Comparison of ENCODE assay signal across 17 cellular contexts in genomic region chr2:84719434-84719833, GRCh38.
DNase-seq lines count a peak whose midpoint lies in the region; ATAC-seq lines count a peak whose summit lies in the region.
"Had no signal": no experiment of that assay in that cellular context is flagged by ENCODE, and none has a peak within 500 bp of the region (broad histone marks: within the 10 kb centered on the region; RNA-seq: fewer than 3 reads in every experiment).

No MANE protein-coding gene starts in this region.

- no peak overlapping the region for H2BK120ac ChIP-seq in mesendoderm (ENCODE audit: low read depth, low read length)

- H3K4me3 ChIP-seq in mesendoderm (ENCODE audit: low read length), result no peak overlapping the region
- H3K4me3 ChIP-seq: GM23248, MG63 had no signal

- H2BK15ac ChIP-seq in mesendoderm (replicated peaks; ENCODE audit: low read depth), result no peak overlapping the region

- H3K36me3 ChIP-seq in mesendoderm (ENCODE audit: control insufficient read depth, insufficient read depth, low read length), result no peaks in the 10 kb centered on the region
- H3K36me3 ChIP-seq: MG63 had no signal

- WGBS in mesendoderm (ENCODE audit: extremely low coverage, insufficient coverage, low lambda C conversion rate), result no CpG with 5 or more reads among the region's 6 CpGs

- no peak overlapping the region for H2AK5ac ChIP-seq in mesendoderm (ENCODE audit: low read length)

- H3K4me3 Mint-ChIP-seq in activated T-cell treated with anti-CD3 and anti-CD28 coated beads, Interleukin-2, amount 50 U/mL, for 4 hours, result peak overlapping the region; percentile 53
- H3K4me3 Mint-ChIP-seq in activated CD8-positive, alpha-beta T cell treated with anti-CD3 and anti-CD28 coated beads, Interleukin-2, amount 10 ng/mL, durations not matched to agents 7 days and 5 days, result peak overlapping the region; percentile 46
- H3K4me3 Mint-ChIP-seq in activated naive CD8-positive, alpha-beta T cell treated with anti-CD3 and anti-CD28 coated beads, Interleukin-2, amount 10 ng/mL, durations not matched to agents 7 days and 5 days, result peak overlapping the region; percentile 61

- H3K27me3 Mint-ChIP-seq in activated T-cell treated with anti-CD3 and anti-CD28 coated beads, Interleukin-2, amount 50 U/mL, for 4 hours (ENCODE audit: low read depth), result no peaks in the 10 kb centered on the region
- H3K27me3 Mint-ChIP-seq in activated CD8-positive, alpha-beta T cell treated with anti-CD3 and anti-CD28 coated beads, Interleukin-2, amount 10 ng/mL, durations not matched to agents 7 days and 5 days (ENCODE audit: low read depth), result no peaks in the 10 kb centered on the region
- no peaks in the 10 kb centered on the region for H3K27me3 Mint-ChIP-seq in activated naive CD8-positive, alpha-beta T cell treated with anti-CD3 and anti-CD28 coated beads, Interleukin-2, amount 10 ng/mL, durations not matched to agents 7 days and 5 days

- no peaks in the 10 kb centered on the region for H3K79me1 ChIP-seq in mesendoderm (ENCODE audit: low read length)

- no peak overlapping the region for H4K8ac ChIP-seq in mesendoderm (ENCODE audit: low read depth, low read length)

- peaks cover 38% of the 10 kb centered on the region for H3K4me1 Mint-ChIP-seq in activated T-cell treated with anti-CD3 and anti-CD28 coated beads, Interleukin-2, amount 50 U/mL, for 4 hours (ENCODE audit: low read depth)
- peaks cover 13% of the 10 kb centered on the region for H3K4me1 Mint-ChIP-seq in activated CD8-positive, alpha-beta T cell treated with anti-CD3 and anti-CD28 coated beads, Interleukin-2, amount 10 ng/mL, durations not matched to agents 7 days and 5 days (ENCODE audit: low read depth)
- H3K4me1 Mint-ChIP-seq in activated naive CD8-positive, alpha-beta T cell treated with anti-CD3 and anti-CD28 coated beads, Interleukin-2, amount 10 ng/mL, durations not matched to agents 7 days and 5 days, result peaks cover 16% of the 10 kb centered on the region

- H3K27ac Mint-ChIP-seq in activated CD8-positive, alpha-beta T cell treated with anti-CD3 and anti-CD28 coated beads, Interleukin-2, amount 10 ng/mL, durations not matched to agents 7 days and 5 days, result peak overlapping the region; percentile 36
- peak overlapping the region; percentile 61 for H3K27ac Mint-ChIP-seq in activated naive CD8-positive, alpha-beta T cell treated with anti-CD3 and anti-CD28 coated beads, Interleukin-2, amount 10 ng/mL, durations not matched to agents 7 days and 5 days

- H3K36me3 Mint-ChIP-seq in activated T-cell treated with anti-CD3 and anti-CD28 coated beads, Interleukin-2, amount 50 U/mL, for 4 hours (ENCODE audit: insufficient read depth), result no peaks in the 10 kb centered on the region
- peaks cover 3% of the 10 kb centered on the region for H3K36me3 Mint-ChIP-seq in activated CD8-positive, alpha-beta T cell treated with anti-CD3 and anti-CD28 coated beads, Interleukin-2, amount 10 ng/mL, durations not matched to agents 7 days and 5 days (ENCODE audit: low read depth)
- peaks cover 12% of the 10 kb centered on the region for H3K36me3 Mint-ChIP-seq in activated naive CD8-positive, alpha-beta T cell treated with anti-CD3 and anti-CD28 coated beads, Interleukin-2, amount 10 ng/mL, durations not matched to agents 7 days and 5 days

- no peak overlapping the region for H3K4ac ChIP-seq in mesendoderm (ENCODE audit: low read depth, low read length)

- H3K23ac ChIP-seq in mesendoderm (ENCODE audit: low read length), result no peak overlapping the region

- H3K9me3 Mint-ChIP-seq in activated T-cell treated with anti-CD3 and anti-CD28 coated beads, Interleukin-2, amount 50 U/mL, for 4 hours, result peaks cover 3% of the 10 kb centered on the region
- H3K9me3 Mint-ChIP-seq in activated CD8-positive, alpha-beta T cell treated with anti-CD3 and anti-CD28 coated beads, Interleukin-2, amount 10 ng/mL, durations not matched to agents 7 days and 5 days (ENCODE audit: insufficient read depth), result no peaks in the 10 kb centered on the region
- peaks cover 6% of the 10 kb centered on the region for H3K9me3 Mint-ChIP-seq in activated naive CD8-positive, alpha-beta T cell treated with anti-CD3 and anti-CD28 coated beads, Interleukin-2, amount 10 ng/mL, durations not matched to agents 7 days and 5 days

- H3K9ac ChIP-seq in mesendoderm (ENCODE audit: low read length), result no peak overlapping the region
- H3K9ac ChIP-seq: GM23248 had no signal

- peak in 1 of 2 donors; percentile 78 for ATAC-seq in activated T-cell treated with anti-CD3 and anti-CD28 coated beads, Interleukin-2, amount 50 U/mL, for 4 hours
- ATAC-seq in activated CD8-positive, alpha-beta T cell treated with anti-CD3 and anti-CD28 coated beads, Interleukin-2, amount 10 ng/mL, durations not matched to agents 7 days and 5 days, result no peak
- peak; percentile 33 for ATAC-seq in activated naive CD8-positive, alpha-beta T cell treated with anti-CD3 and anti-CD28 coated beads, Interleukin-2, amount 10 ng/mL, durations not matched to agents 7 days and 5 days (ENCODE audit: low read depth)
- ATAC-seq: HCT116, HepG2 had no signal

- no peak overlapping the region for H3K56ac ChIP-seq in mesendoderm (ENCODE audit: low read length)

- POLR2A ChIA-PET in activated CD8-positive, alpha-beta T cell treated with anti-CD3 and anti-CD28 coated beads, Interleukin-2, amount 10 ng/mL, durations not matched to agents 7 days and 5 days (lab: Charles Lee), result no interaction called here
- POLR2A ChIA-PET in activated naive CD8-positive, alpha-beta T cell treated with anti-CD3 and anti-CD28 coated beads, Interleukin-2, amount 10 ng/mL, durations not matched to agents 7 days and 5 days (lab: Charles Lee), result no interaction called here

- no peak overlapping the region for H3K4me2 ChIP-seq in mesendoderm (ENCODE audit: low read length)

- no peak overlapping the region for H3K27ac ChIP-seq in mesendoderm (ENCODE audit: low read depth, low read length)
- H3K27ac ChIP-seq: GM23248 had no signal

- no peaks in the 10 kb centered on the region for H3K4me1 ChIP-seq in mesendoderm (ENCODE audit: control insufficient read depth, low read depth, low read length)

- DNase-seq in activated T-cell treated with anti-CD3 and anti-CD28 coated beads, Interleukin-2, amount 50 U/mL, for 4 hours, result no peak
- no peak for DNase-seq in activated T-cell treated with anti-CD3 and anti-CD28 coated beads for 4 hours
- no peak for DNase-seq in activated CD8-positive, alpha-beta T cell treated with anti-CD3 and anti-CD28 coated beads, Interleukin-2, amount 10 ng/mL, durations not matched to agents 7 days and 5 days
- no peak for DNase-seq in activated naive CD8-positive, alpha-beta T cell treated with anti-CD3 and anti-CD28 coated beads, Interleukin-2, amount 10 ng/mL, durations not matched to agents 7 days and 5 days
- no peak for DNase-seq in mesendoderm
- no peak for DNase-seq in mesenteric fat pad (ENCODE audit: low spot score)
- no peak for DNase-seq in DMS53 treated with DMSO at 0.1 percent for 48 hours (lab: John Stamatoyannopoulos, UW; ENCODE audit: unreplicated experiment)
- DNase-seq: AML-193, DMS79 treated with DMSO at 0.1 percent for 48 hours, GM23248, MG63, NCI-H1105 treated with DMSO at 0.1 percent for 48 hours, NCI-H187 treated with DMSO at 0.1 percent for 48 hours, NCI-H82, SHP77 treated with DMSO at 0.1 percent for 48 hours had no signal

- no peak overlapping the region for H4K5ac ChIP-seq in mesendoderm (ENCODE audit: low read length)

- no peak overlapping the region for H2BK5ac ChIP-seq in mesendoderm (ENCODE audit: low read length)

- H3K79me2 ChIP-seq in mesendoderm (ENCODE audit: control insufficient read depth, insufficient read depth, low read length), result no peaks in the 10 kb centered on the region

- no peak overlapping the region for H3K18ac ChIP-seq in mesendoderm (ENCODE audit: low read length)

- CTCF ChIA-PET in activated CD8-positive, alpha-beta T cell treated with anti-CD3 and anti-CD28 coated beads, Interleukin-2, amount 10 ng/mL, durations not matched to agents 7 days and 5 days (lab: Charles Lee), result no interaction called here

- H3K27me3 ChIP-seq in mesendoderm (ENCODE audit: insufficient read depth, low read length, poor library complexity), result no peaks in the 10 kb centered on the region
- H3K27me3 ChIP-seq: MG63 had no signal
